Comparison of ENCODE assay signal across 8 cellular contexts in the genomic region with DNA sequence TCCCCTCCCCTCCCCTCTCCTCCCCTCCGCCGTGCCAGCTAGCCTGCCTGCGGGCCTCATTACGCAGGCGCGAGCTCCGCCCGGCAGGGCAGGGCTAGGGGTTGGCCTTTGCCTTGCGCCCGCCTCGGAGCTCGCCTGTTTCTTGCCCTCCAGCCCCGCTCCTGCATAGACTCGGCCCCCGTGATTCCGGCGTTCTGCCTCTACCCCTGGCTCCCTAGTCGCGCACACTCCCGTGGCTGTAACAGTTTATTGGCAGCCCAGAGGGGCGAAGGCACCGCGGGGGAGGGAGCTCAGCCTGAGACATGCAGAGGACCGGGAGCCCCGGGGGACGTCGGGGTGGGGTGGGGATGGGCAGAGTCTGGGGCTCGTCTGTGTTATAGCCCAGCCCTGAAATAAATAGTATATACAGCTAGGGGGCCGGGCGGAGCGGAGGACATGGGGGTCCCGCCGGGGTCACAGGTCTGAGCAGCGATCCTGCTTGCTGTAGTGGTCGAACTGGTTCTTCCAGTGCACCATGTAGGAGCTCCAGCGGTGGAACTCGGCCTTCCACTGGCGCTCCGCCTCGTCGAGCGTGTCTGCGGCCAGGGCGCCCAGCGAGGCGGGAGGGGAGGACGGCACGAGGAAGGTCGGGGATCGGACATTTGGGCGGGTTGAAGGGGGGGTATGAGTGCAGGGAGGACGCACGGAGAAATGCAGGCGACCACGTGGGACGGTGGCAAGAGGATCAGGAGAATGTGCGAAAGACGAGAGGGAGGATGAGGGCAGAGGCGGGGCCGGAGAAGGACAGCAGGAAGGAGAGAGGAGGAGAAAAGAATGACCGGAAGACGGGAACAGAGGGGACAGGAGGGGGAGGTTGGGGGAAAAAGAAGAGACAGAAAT. TPM values are rescaled to one million over a fixed set of nuclear protein-coding genes. Genes with fewer than 3 reads are reported as not detected.
DNase-seq lines count a peak whose midpoint lies in the region; ATAC-seq, FAIRE-seq and TF ChIP-seq lines count a peak whose summit lies in the region.

No MANE protein-coding gene starts in this region.

- peak; percentile 29 for FAIRE-seq in keratinocyte (lab: Jason Lieb, UNC)

- dilution Hi-C loops in keratinocyte (cut with MboI; ENCODE audit: extremely low pct_ligation_motif_present, low sequenced_read_pairs) = loop anchor here (10.0 kb wide), 1 partner anchor 55 kb away; a partner anchor contains a TSS

- peaks cover 13% of the 10 kb centered on the region for H3K27me3 ChIP-seq in keratinocyte (ENCODE audit: control insufficient read depth, extremely low read depth, insufficient read depth, low read length)

- in situ Hi-C loops in ACHN (cut with HindIII; ENCODE audit: low pct_ligation_motif_present, low pct_unique_long_range_greater_than_20kb, low sequenced_read_pairs) = loop anchor here (10.0 kb wide), 1 partner anchor 165 kb away; no protein-coding TSS in a partner anchor

- H2AFZ ChIP-seq in keratinocyte (ENCODE audit: control insufficient read depth, low read length) = peak overlapping the region; percentile 89

- peaks cover 21 to 26% of the 10 kb centered on the region in 2 experiments for H3K36me3 ChIP-seq in keratinocyte (ENCODE audit: control insufficient read depth in 2 of 2, extremely low read depth in 1 of 2, insufficient read depth in 2 of 2, low read length in 2 of 2)

- peak overlapping the region; percentile 83 for H3K4me2 ChIP-seq in keratinocyte (ENCODE audit: control insufficient read depth, extremely low read depth, insufficient read depth, low read depth, low read length)

- peaks cover 24% of the 10 kb centered on the region for H3K79me2 ChIP-seq in keratinocyte (ENCODE audit: control insufficient read depth, insufficient read depth, low read length)

- DNase-seq in ACHN (peak; percentile 98), NCI-H345 treated with DMSO at 0.1 percent for 48 hours (lab: John Stamatoyannopoulos, UW; ENCODE audit: unreplicated experiment) (peak; percentile 65), keratinocyte (ENCODE audit: low read depth, low spot score) (peak; percentile 71)
- DNase-seq in activated CD4-positive, CD25-positive, alpha-beta regulatory T cell (lab: John Stamatoyannopoulos, UW) = peak; percentile 80 to 88 (median 84)
- peak; percentile 91 for DNase-seq in central memory CD4-positive, alpha-beta T cell
- DNase-seq in stimulated activated CD4-positive, alpha-beta T cell treated with anti-CD3 and anti-CD28 coated beads, Interleukin-12 subunit alpha, Interleukin-12 subunit beta, amount 100 ng/mL, for 4 hours = peak; percentile 90

- H3K9ac ChIP-seq in keratinocyte (ENCODE audit: control insufficient read depth, extremely low read depth, insufficient read depth, low read length) = peak overlapping the region; percentile 73

- H4K20me1 ChIP-seq in keratinocyte (ENCODE audit: control insufficient read depth, extremely low read depth, insufficient read depth, low read length) = peaks cover 2% of the 10 kb centered on the region

- H3K4me1 ChIP-seq in keratinocyte (ENCODE audit: control insufficient read depth, extremely low read depth, insufficient read depth, low read length) = peaks cover 35% of the 10 kb centered on the region

- no peaks in the 10 kb centered on the region for H3K9me1 ChIP-seq in keratinocyte (ENCODE audit: control insufficient read depth, extremely low read depth, insufficient read depth, low read length)

- peak overlapping the region; percentile 71 for H3K27ac ChIP-seq in keratinocyte (ENCODE audit: control insufficient read depth, insufficient read depth, low read length)

- TF ChIP-seq CTCF in keratinocyte (optimal IDR thresholded peaks at IDR 0.05 in 1 of 3, IDR thresholded peaks at IDR 0.05 in 1 of 3, conservative IDR thresholded peaks at IDR 0.05 in 1 of 3; ENCODE audit: extremely low read depth in 1 of 3, insufficient read depth in 2 of 3, low read length in 3 of 3) = no peak

- H3K4me3 ChIP-seq in keratinocyte (ENCODE audit: control insufficient read depth in 2 of 3, extremely low read depth in 1 of 3, insufficient read depth in 2 of 3, low read depth in 1 of 3, low read length in 3 of 3) = peak overlapping the region; percentile 45 to 65 (median 64)

- no peaks in the 10 kb centered on the region for H3K9me3 ChIP-seq in keratinocyte (ENCODE audit: control insufficient read depth, low read depth, low read length)

- ATAC-seq in GM18907 (IDR thresholded peaks at IDR 0.05; ENCODE audit: unreplicated experiment) (peak; percentile 61), HG03139 (IDR thresholded peaks at IDR 0.05; ENCODE audit: unreplicated experiment) (peak; percentile 62)

RNA-seq across cellular contexts. Expression of a gene that starts 0.5 kb away (rescaled TPM):
- 1.0 to 1.4 TPM (median 1.2 TPM) in 3 replicates for polyA plus RNA-seq in keratinocyte
- polyA plus RNA-seq in keratinocyte (2011; ENCODE audit: low read depth) = not detected
- 0.34 and 1.1 TPM in 2 replicates for polyA plus RNA-seq in keratinocyte (2011; cell fraction: cytosol; rRNA removed)
- 0.93 and 1.3 TPM in 2 replicates for polyA plus RNA-seq in keratinocyte (2011; cell fraction: nucleus; rRNA removed)
- polyA plus RNA-seq in keratinocyte (2012; ENCODE audit: low replicate concordance) = 1.5 and 2.4 TPM in 2 replicates
- polyA minus RNA-seq in keratinocyte = 0.93 to 2.0 TPM (median 1.4 TPM) in 3 replicates
- 2.1 TPM for polyA minus RNA-seq in keratinocyte (2011; cell fraction: cytosol; rRNA and poly(A)+ RNA removed)
- 0.62 and 0.95 TPM in 2 replicates for polyA minus RNA-seq in keratinocyte (2011; cell fraction: nucleus; rRNA and poly(A)+ RNA removed)

RNA-seq across cellular contexts. Expression of a gene that starts 5.7 kb away (rescaled TPM):
- 0.07 to 0.30 TPM (median 0.20 TPM) in 3 replicates for polyA plus RNA-seq in keratinocyte
- 0.21 TPM for polyA plus RNA-seq in keratinocyte (2011; ENCODE audit: low read depth)
- polyA plus RNA-seq in keratinocyte (2011; cell fraction: cytosol; rRNA removed) = 0.02 and 0.10 TPM in 2 replicates
- 1.3 and 1.6 TPM in 2 replicates for polyA plus RNA-seq in keratinocyte (2011; cell fraction: nucleus; rRNA removed)
- 0.14 and 0.42 TPM in 2 replicates for polyA plus RNA-seq in keratinocyte (2012; ENCODE audit: low replicate concordance)
- polyA minus RNA-seq in keratinocyte = 0.46 TPM in 1 of 3 replicates, not detected in the others
- not detected for polyA minus RNA-seq in keratinocyte (2011; cell fraction: cytosol; rRNA and poly(A)+ RNA removed)
- polyA minus RNA-seq in keratinocyte (2011; cell fraction: nucleus; rRNA and poly(A)+ RNA removed) = 0.42 and 0.70 TPM in 2 replicates

RNA-seq across cellular contexts. Expression of a gene that starts 15.1 kb away (rescaled TPM):
- 23.1 to 54.5 TPM (median 42.2 TPM) in 3 replicates for polyA plus RNA-seq in keratinocyte
- polyA plus RNA-seq in keratinocyte (2011; ENCODE audit: low read depth) = 67.3 TPM
- 17.4 and 30.9 TPM in 2 replicates for polyA plus RNA-seq in keratinocyte (2011; cell fraction: cytosol; rRNA removed)
- polyA plus RNA-seq in keratinocyte (2011; cell fraction: nucleus; rRNA removed) = 108 and 127 TPM in 2 replicates
- polyA plus RNA-seq in keratinocyte (2012; ENCODE audit: low replicate concordance) = 43.4 and 83.7 TPM in 2 replicates
- polyA minus RNA-seq in keratinocyte = 13.9 to 112 TPM (median 41.6 TPM) in 3 replicates
- polyA minus RNA-seq in keratinocyte (2011; cell fraction: cytosol; rRNA and poly(A)+ RNA removed) = 65.6 TPM
- polyA minus RNA-seq in keratinocyte (2011; cell fraction: nucleus; rRNA and poly(A)+ RNA removed) = 35.8 and 36.7 TPM in 2 replicates

RNA-seq across cellular contexts. Expression of a gene that starts 22.8 kb away (rescaled TPM):
- polyA plus RNA-seq in keratinocyte = 83.8 to 106 TPM (median 93.7 TPM) in 3 replicates
- polyA plus RNA-seq in keratinocyte (2011; ENCODE audit: low read depth) = 56.4 TPM
- 39.7 and 76.9 TPM in 2 replicates for polyA plus RNA-seq in keratinocyte (2011; cell fraction: cytosol; rRNA removed)
- 93.1 and 96.4 TPM in 2 replicates for polyA plus RNA-seq in keratinocyte (2011; cell fraction: nucleus; rRNA removed)
- polyA plus RNA-seq in keratinocyte (2012; ENCODE audit: low replicate concordance) = 62.1 and 119 TPM in 2 replicates
- 46.0 to 59.9 TPM (median 59.1 TPM) in 3 replicates for polyA minus RNA-seq in keratinocyte
- polyA minus RNA-seq in keratinocyte (2011; cell fraction: cytosol; rRNA and poly(A)+ RNA removed) = 103 TPM
- polyA minus RNA-seq in keratinocyte (2011; cell fraction: nucleus; rRNA and poly(A)+ RNA removed) = 37.5 and 40.5 TPM in 2 replicates

RNA-seq across cellular contexts. Expression of a gene that starts 37.5 kb away (rescaled TPM):
- 14.5 to 24.9 TPM (median 19.8 TPM) in 3 replicates for polyA plus RNA-seq in keratinocyte
- 2.7 TPM for polyA plus RNA-seq in keratinocyte (2011; ENCODE audit: low read depth)
- 3.7 and 8.3 TPM in 2 replicates for polyA plus RNA-seq in keratinocyte (2011; cell fraction: cytosol; rRNA removed)
- 55.8 and 64.8 TPM in 2 replicates for polyA plus RNA-seq in keratinocyte (2011; cell fraction: nucleus; rRNA removed)
- polyA plus RNA-seq in keratinocyte (2012; ENCODE audit: low replicate concordance) = 10.5 and 21.0 TPM in 2 replicates
- 21.7 to 43.2 TPM (median 31.8 TPM) in 3 replicates for polyA minus RNA-seq in keratinocyte
- polyA minus RNA-seq in keratinocyte (2011; cell fraction: cytosol; rRNA and poly(A)+ RNA removed) = 13.6 TPM
- 30.8 and 32.0 TPM in 2 replicates for polyA minus RNA-seq in keratinocyte (2011; cell fraction: nucleus; rRNA and poly(A)+ RNA removed)

Comparison
In these comparisons a context has a peak if more than half of its experiments do, and no peak if none do; other contexts are left out.
1. Peak in every context shown above with its lines: DNase-seq, ATAC-seq, H3K4me3 ChIP-seq and H3K27ac ChIP-seq.